In genomic region chr2:60486067-60486466, GRCh38 we compare ENCODE assay signal across 1 cellular context.
A peak's percentile ranks its signal among the peaks of the same experiment; 100 is the strongest.
TF ChIP-seq lines count a peak whose summit lies in the region.

No MANE protein-coding gene starts in this region.

TF ChIP-seq in H1, 55 proteins besides CTCF, POLR2A, EP300 and RAD21:
- no peak for TF ChIP-seq NANOG (IDR thresholded peaks at IDR 0.05; ENCODE audit: insufficient read depth, low read depth, low read length, poor library complexity, severe bottlenecking)
- 0 out of 2 replicates have a peak, but pooled peaks have one; percentile 55 for TF ChIP-seq SP1 (IDR thresholded peaks at IDR 0.05; ENCODE audit: low read depth, low read length)
- no peak for TF ChIP-seq EGR1 (IDR thresholded peaks at IDR 0.05; ENCODE audit: borderline replicate concordance, low read depth, low read length)
- TF ChIP-seq, protein P1, sequence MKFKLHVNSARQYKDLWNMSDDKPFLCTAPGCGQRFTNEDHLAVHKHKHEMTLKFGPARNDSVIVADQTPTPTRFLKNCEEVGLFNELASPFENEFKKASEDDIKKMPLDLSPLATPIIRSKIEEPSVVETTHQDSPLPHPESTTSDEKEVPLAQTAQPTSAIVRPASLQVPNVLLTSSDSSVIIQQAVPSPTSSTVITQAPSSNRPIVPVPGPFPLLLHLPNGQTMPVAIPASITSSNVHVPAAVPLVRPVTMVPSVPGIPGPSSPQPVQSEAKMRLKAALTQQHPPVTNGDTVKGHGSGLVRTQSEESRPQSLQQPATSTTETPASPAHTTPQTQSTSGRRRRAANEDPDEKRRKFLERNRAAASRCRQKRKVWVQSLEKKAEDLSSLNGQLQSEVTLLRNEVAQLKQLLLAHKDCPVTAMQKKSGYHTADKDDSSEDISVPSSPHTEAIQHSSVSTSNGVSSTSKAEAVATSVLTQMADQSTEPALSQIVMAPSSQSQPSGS (IDR thresholded peaks at IDR 0.05; ENCODE audit: low read length): no peak
